Comparison of ENCODE assay signal across 18 cellular contexts in the genomic region with DNA sequence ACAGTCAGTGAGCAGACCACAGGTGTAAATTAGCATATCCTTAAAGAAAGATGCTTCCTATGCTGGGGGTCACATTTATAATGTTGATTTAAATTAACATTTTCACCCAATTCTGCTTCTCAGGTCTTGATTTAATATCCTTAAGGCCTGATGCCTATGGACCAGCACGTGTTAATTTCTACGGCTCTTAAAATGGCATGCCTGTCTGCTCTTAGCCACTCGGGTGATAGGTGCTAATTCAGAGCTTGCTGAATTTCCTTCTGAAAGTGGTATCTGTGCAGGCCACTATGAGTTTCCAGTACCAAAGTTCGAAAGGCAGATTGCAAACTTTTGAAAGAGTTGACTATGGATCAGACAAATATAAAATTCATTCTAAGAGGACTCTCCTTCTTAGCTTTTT.
DNase-seq lines count a peak whose midpoint lies in the region; ATAC-seq, FAIRE-seq and TF ChIP-seq lines count a peak whose summit lies in the region.
"Had no signal": no experiment of that assay in that cellular context is flagged by ENCODE, and none has a peak within 500 bp of the region (broad histone marks: within the 10 kb centered on the region; RNA-seq: fewer than 3 reads in every experiment).

No MANE protein-coding gene starts in this region.

- H3K56ac ChIP-seq in H9 (ENCODE audit: insufficient read length, low read depth, low read length): no peak overlapping the region
- no peak overlapping the region for H3K56ac ChIP-seq in H1 (replicated peaks; ENCODE audit: insufficient read length, low read depth, low read length)

- TF ChIP-seq CTCF in H9 (conservative IDR thresholded peaks at IDR 0.05) (no peak), H1 (IDR thresholded peaks at IDR 0.05; ENCODE audit: control extremely low read depth in 1 of 3, insufficient read depth in 1 of 3, low read depth in 1 of 3, low read length in 3 of 3) (no peak)

- H3K36me3 ChIP-seq in H1 (ENCODE audit: control insufficient read depth in 2 of 4, insufficient read depth in 4 of 4, low read length in 3 of 4): no peaks in the 10 kb centered on the region
- no peaks in the 10 kb centered on the region for H3K36me3 ChIP-seq in iPS-20b (ENCODE audit: insufficient read depth, low read depth, low read length)
- H3K36me3 ChIP-seq: BLaER1 had no signal

- H3K18ac ChIP-seq in H9 (ENCODE audit: insufficient read length, low read depth, low read length): no peak overlapping the region
- no peak overlapping the region; the same call in 1 of the 2 replicates for H3K18ac ChIP-seq in H1 (ENCODE audit: extremely low read depth, low read length)

- H3K23me2 ChIP-seq in H9 (ENCODE audit: insufficient read length, low read depth, low read length, poor library complexity, severe bottlenecking) (peaks cover 4% of the 10 kb centered on the region), H1 (ENCODE audit: low read depth, low read length) (no peaks in the 10 kb centered on the region)

- H2BK12ac ChIP-seq in H9 (ENCODE audit: insufficient read length, low read depth, low read length): no peak overlapping the region
- H2BK12ac ChIP-seq in H1 (ENCODE audit: low read depth, low read length): no peak overlapping the region

- TF ChIP-seq POLR2A in H1 (IDR thresholded peaks at IDR 0.05; ENCODE audit: control extremely low read depth in 1 of 2, low read depth in 2 of 2, low read length in 2 of 2): no peak

- ATAC-seq in Right ventricle myocardium superior (ENCODE audit: poor library complexity) (peak; percentile 56), right cardiac atrium (no peak), GM19324 (IDR thresholded peaks at IDR 0.05; ENCODE audit: low FRiP score, unreplicated experiment) (no peak), HG02981 (IDR thresholded peaks at IDR 0.05; ENCODE audit: unreplicated experiment) (no peak)
- ATAC-seq: GM12878 had no signal

- intact Hi-C loops in Right ventricle myocardium superior (cut with DNase I): loop anchor here (10.0 kb wide), 1 partner anchor 88 kb away; no protein-coding TSS in a partner anchor
- intact Hi-C loops in right cardiac atrium (cut with DNase I): loop anchor here in 1 of 4 donors (5.0 to 10.0 kb wide), 2 partner anchors 182 to 489 kb away; partner anchors contain the start of gene ADGRL2

- no peak for TF ChIP-seq EP300 in H1 (IDR thresholded peaks at IDR 0.05; ENCODE audit: borderline replicate concordance in 1 of 2, low read depth in 2 of 2, low read length in 2 of 2)

- no peak overlapping the region for H3T11ph ChIP-seq in H9 (ENCODE audit: low read length)

- H3K4me1 ChIP-seq in right cardiac atrium (ENCODE audit: control insufficient read depth, insufficient read depth, low read length) (no peaks in the 10 kb centered on the region), H9 (ENCODE audit: insufficient read depth, low read length) (peaks cover 8% of the 10 kb centered on the region; the same call in 1 of the 2 replicates), H1 (replicated peaks in 1 of 4; ENCODE audit: control insufficient read depth in 3 of 4, insufficient read depth in 4 of 4, low read length in 3 of 4) (peaks cover 4 to 38% (median 12%) of the 10 kb centered on the region in 4 experiments; a peak in 6 of 7 replicates), iPS-20b (ENCODE audit: insufficient read depth, low read length) (peaks cover 59% of the 10 kb centered on the region)
- H3K4me1 ChIP-seq: Caco-2 had no signal

- H3K79me1 ChIP-seq in H9 (ENCODE audit: insufficient read depth, low read depth, low read length, poor library complexity, severe bottlenecking) (no peaks in the 10 kb centered on the region), H1 (ENCODE audit: low read depth, low read length) (no peaks in the 10 kb centered on the region)

- H3K4ac ChIP-seq in H9 (ENCODE audit: low read depth, low read length) (no peak overlapping the region), H1 (replicated peaks; ENCODE audit: insufficient read length, low read depth, low read length) (no peak overlapping the region)

- H3K27ac Mint-ChIP-seq in H9: peak overlapping the region; percentile 51 to 99 (median 97)
- H3K27ac Mint-ChIP-seq: CD8-positive, alpha-beta memory T cell; HFFc6 had no signal

- H2BK20ac ChIP-seq in H9 (ENCODE audit: low read depth, low read length, poor library complexity, severe bottlenecking) (no peak overlapping the region), H1 (ENCODE audit: low read length) (no peak overlapping the region)

- H2BK15ac ChIP-seq in H9 (ENCODE audit: low read depth, low read length): no peak overlapping the region
- no peak overlapping the region for H2BK15ac ChIP-seq in H1 (ENCODE audit: low read length)

- H4K8ac ChIP-seq in H9 (replicated peaks; ENCODE audit: insufficient read length, low read depth, low read length) (no peak overlapping the region), H1 (ENCODE audit: extremely low read depth, insufficient read depth, low read length) (no peak overlapping the region)

- H3K4me3 ChIP-seq in right cardiac atrium (ENCODE audit: low read length): no peak overlapping the region
- H3K4me3 ChIP-seq in H1 (ENCODE audit: extremely low read depth in 1 of 4, insufficient read depth in 2 of 4, low read depth in 3 of 4, low read length in 4 of 4): peak overlapping the region in 1 of 4 experiments; percentile 48; a peak in 1 of 8 replicates
- peak overlapping the region; percentile 55; the same call in 1 of the 2 replicates for H3K4me3 ChIP-seq in iPS-20b (ENCODE audit: low read length)
- H3K4me3 ChIP-seq: BLaER1, GM12878 had no signal

- H3K79me2 ChIP-seq in H9 (ENCODE audit: insufficient read depth, low read length) (no peaks in the 10 kb centered on the region), H1 (ENCODE audit: control insufficient read depth in 1 of 2, insufficient read depth in 2 of 2, low read length in 2 of 2) (0 out of 4 replicates have a peak, but pooled peaks cover 0 to 4% of the 10 kb centered on the region in 2 experiments)

- H3K14ac ChIP-seq in H9 (ENCODE audit: insufficient read depth, low read length) (no peak overlapping the region), H1 (ENCODE audit: insufficient read length) (no peak overlapping the region)

- no peak overlapping the region for H4K5ac ChIP-seq in H9 (ENCODE audit: insufficient read length, low read depth, low read length)
- H4K5ac ChIP-seq in H1 (ENCODE audit: insufficient read length, low read depth, low read length): peak overlapping the region; percentile 96

- WGBS in right cardiac atrium: 66% methylated on average over 4 of the region's 4 CpGs
- no CpG with 5 or more reads among the region's 4 CpGs for WGBS in H9 (ENCODE audit: extremely low coverage, insufficient read length, low lambda C conversion rate)
- WGBS in H1 (ENCODE audit: extremely low coverage in 1 of 2, insufficient coverage in 1 of 2, insufficient read length in 1 of 2, insufficient replicate concordance in 2 of 2, low coverage in 1 of 2, low lambda C conversion rate in 2 of 2, missing lambda C conversion rate in 1 of 2), 2 experiments: 23% methylated on average over 4 of the region's 4 CpGs; no CpG with 5 or more reads in 1 of the 2 experiments

- H3K27me3 ChIP-seq in right cardiac atrium (ENCODE audit: control insufficient read depth, insufficient read depth) (no peaks in the 10 kb centered on the region), H9 (ENCODE audit: insufficient read depth, low read length) (no peaks in the 10 kb centered on the region), H1 (replicated peaks in 1 of 4; ENCODE audit: control insufficient read depth in 3 of 4, extremely low read depth in 1 of 4, insufficient read depth in 3 of 4, low read length in 3 of 4) (no peaks in the 10 kb centered on the region), iPS-20b (ENCODE audit: insufficient read depth, low read length) (no peaks in the 10 kb centered on the region)
- H3K27me3 ChIP-seq: BLaER1 had no signal

- H3K4me1 Mint-ChIP-seq in H9: peaks cover 88 to 89% of the 10 kb centered on the region in 2 experiments
- H3K4me1 Mint-ChIP-seq: CD8-positive, alpha-beta memory T cell had no signal

- H2AFZ ChIP-seq in H9 (ENCODE audit: low read length) (no peak overlapping the region), H1 (ENCODE audit: low read length) (no peak overlapping the region)

- DNase-seq in Right ventricle myocardium superior: no peak
- no peak for DNase-seq in right cardiac atrium
- no peak for DNase-seq in H9
- no peak for DNase-seq in H1 (ENCODE audit: low read depth in 1 of 2, low spot score in 2 of 2)
- DNase-seq in activated gamma-delta T cell (lab: John Stamatoyannopoulos, UW): no peak
- DNase-seq: 8988T; AML-193; Caco-2; CD8-positive, alpha-beta memory T cell; GOT3; HCEC 1CT; HFFc6 had no signal

- FAIRE-seq in H1 (lab: Jason Lieb, UNC): peak; percentile 63
- FAIRE-seq: GM12878, GM18507 had no signal

- no peak overlapping the region for H2AK5ac ChIP-seq in H9 (ENCODE audit: insufficient read length, low read length)
- no peak overlapping the region for H2AK5ac ChIP-seq in H1 (ENCODE audit: low read depth, low read length)

- H2BK120ac ChIP-seq in H9 (ENCODE audit: low read depth, low read length, poor library complexity, severe bottlenecking) (no peak overlapping the region), H1 (replicated peaks; ENCODE audit: low read depth, low read length) (peak overlapping the region; percentile 87)

- peak overlapping the region; percentile 45 for H3K4me2 ChIP-seq in H9 (ENCODE audit: insufficient read depth, insufficient read length, low read length)
- peak overlapping the region in 1 of 2 experiments; percentile 18; a peak in 2 of 4 replicates for H3K4me2 ChIP-seq in H1 (ENCODE audit: insufficient read depth in 1 of 2, low read depth in 2 of 2, low read length in 2 of 2)
- H3K4me2 ChIP-seq: BLaER1 had no signal

- no peaks in the 10 kb centered on the region for H4K20me1 ChIP-seq in H9 (ENCODE audit: control insufficient read depth, insufficient read depth, insufficient read length)
- H4K20me1 ChIP-seq in H1 (replicated peaks in 1 of 2; ENCODE audit: control insufficient read depth in 1 of 2, insufficient read depth in 2 of 2, low read length in 2 of 2): no peaks in the 10 kb centered on the region
- H4K20me1 ChIP-seq: BLaER1 had no signal

- POLR2A ChIA-PET in H1 (lab: Charles Lee; ENCODE audit: partially characterized antibody): interaction anchor here (1.0 to 2.5 kb wide), 2 partner anchors 36 to 488 kb away, joined by 4 to 7 read pairs; no protein-coding TSS in a partner anchor

- H3K9ac ChIP-seq in H9 (ENCODE audit: extremely low read depth, insufficient read length, low read length) (no peak overlapping the region), H1 (replicated peaks in 1 of 4; ENCODE audit: extremely low read depth in 1 of 4, low read depth in 3 of 4, low read length in 3 of 4) (no peak overlapping the region), iPS-20b (ENCODE audit: low read depth, low read length) (peak overlapping the region; percentile 62; the same call in 1 of the 2 replicates)
- H3K9ac ChIP-seq: BLaER1 had no signal

- H4K91ac ChIP-seq in H9 (ENCODE audit: insufficient read length, low read depth, low read length) (no peak overlapping the region), H1 (replicated peaks; ENCODE audit: insufficient read length, low read length) (no peak overlapping the region)

- no peak for TF ChIP-seq RAD21 in H1 (IDR thresholded peaks at IDR 0.05 in 1 of 2, conservative IDR thresholded peaks at IDR 0.05 in 1 of 2; ENCODE audit: low read depth in 2 of 2, low read length in 2 of 2)

- no peaks in the 10 kb centered on the region for H3K36me3 Mint-ChIP-seq in H9 (ENCODE audit: insufficient read depth in 1 of 3, low read depth in 3 of 3)
- H3K36me3 Mint-ChIP-seq: CD8-positive, alpha-beta memory T cell had no signal

- H2BK5ac ChIP-seq in H9 (ENCODE audit: insufficient read length, low read length) (no peak overlapping the region), H1 (ENCODE audit: low read depth, low read length) (peak overlapping the region; percentile 21; the same call in 1 of the 2 replicates)

- H3K27me3 Mint-ChIP-seq in H9 (ENCODE audit: low read depth): no peaks in the 10 kb centered on the region; the same call in 1 of the 2 replicates
- H3K27me3 Mint-ChIP-seq: CD8-positive, alpha-beta memory T cell had no signal

- H3K23ac ChIP-seq in H9 (ENCODE audit: insufficient read length, low read depth, low read length) (no peak overlapping the region), H1 (ENCODE audit: insufficient read length) (no peak overlapping the region)

- H3K9me3 Mint-ChIP-seq in H9: no peaks in the 10 kb centered on the region
- H3K9me3 Mint-ChIP-seq: HFFc6 had no signal

- CTCF ChIA-PET in H1 (lab: Charles Lee; ENCODE audit: partially characterized antibody): interaction anchor here (1.6 kb wide), 1 partner anchor 13 kb away, joined by 5 read pairs; no protein-coding TSS in a partner anchor

- H3K9me3 ChIP-seq in right cardiac atrium (ENCODE audit: control insufficient read depth, low read length): no peaks in the 10 kb centered on the region
- H3K9me3 ChIP-seq in H9 (ENCODE audit: control insufficient read depth, low read depth, low read length): no peaks in the 10 kb centered on the region
- no peaks in the 10 kb centered on the region for H3K9me3 ChIP-seq in H1 (ENCODE audit: insufficient read depth in 2 of 2, low read depth in 1 of 2, low read length in 1 of 2)
- no peaks in the 10 kb centered on the region for H3K9me3 ChIP-seq in iPS-20b (ENCODE audit: insufficient read depth, low read depth, low read length)
- H3K9me3 ChIP-seq: BLaER1, Caco-2 had no signal

- no peak overlapping the region for H3K27ac ChIP-seq in right cardiac atrium (ENCODE audit: low read length)
- H3K27ac ChIP-seq in H9 (ENCODE audit: insufficient read length, low read depth, low read length): no peak overlapping the region
- H3K27ac ChIP-seq in H1 (ENCODE audit: low read depth, low read length): no peak overlapping the region
- peak overlapping the region; percentile 22 for H3K27ac ChIP-seq in iPS-20b (ENCODE audit: low read length)
- H3K27ac ChIP-seq: BLaER1 had no signal

- peak overlapping the region in 1 of 2 experiments; percentile 10; a peak in 2 of 5 replicates for H3K4me3 Mint-ChIP-seq in H9
- H3K4me3 Mint-ChIP-seq: CD8-positive, alpha-beta memory T cell; HFFc6 had no signal
